In genomic region chr1:114581335-114582287, GRCh38 we compare ENCODE assay signal across 8 cellular contexts. TPM values are rescaled to one million over a fixed set of nuclear protein-coding genes. Genes with fewer than 3 reads are reported as not detected.
A peak's percentile ranks its signal among the peaks of the same experiment; 100 is the strongest.
DNase-seq lines count a peak whose midpoint lies in the region; ATAC-seq and TF ChIP-seq lines count a peak whose summit lies in the region.

Gene BCAS2, minus strand, starts transcription at chr1:114581615. Its CDS starts 24 bp downstream, at chr1:114581591.

- peaks cover 18 to 50% (median 42%) of the 10 kb centered on the region in 6 donors for H3K4me1 ChIP-seq in spleen

- peak; percentile 89 for DNase-seq in AG08396 (ENCODE audit: low spot score)
- peak; percentile 95 for DNase-seq in NCI-H345 treated with DMSO at 0.1 percent for 48 hours (lab: John Stamatoyannopoulos, UW; ENCODE audit: unreplicated experiment)
- DNase-seq in activated CD4-positive, CD25-positive, alpha-beta regulatory T cell (lab: John Stamatoyannopoulos, UW) = peak; percentile 85 to 89 (median 88)
- peak; percentile 98 for DNase-seq in central memory CD4-positive, alpha-beta T cell
- peak; percentile 99 for DNase-seq in inferior parietal cortex (ENCODE audit: extremely low spot score)
- peak; percentile 97 for DNase-seq in spleen

- peak in 1 of 11 experiments; percentile 25 for TF ChIP-seq CTCF in spleen (IDR thresholded peaks at IDR 0.05 in 8 of 11, conservative IDR thresholded peaks at IDR 0.05 in 3 of 11)

- peak within 1 kb of the TSS; percentile 40 to 80 (median 58) for H3K4me3 ChIP-seq in spleen

- H3K27me3 ChIP-seq in spleen (replicated peaks in 1 of 7) = no peaks in the 10 kb centered on the region

- H3K27ac ChIP-seq in spleen = peak within 1 kb of the TSS; percentile 88 to 94 (median 90)

- WGBS in spleen, 5 donors = 6 to 10% (median 7%) methylated on average over 35 to 40 of the region's 40 CpGs

- no peaks in the 10 kb centered on the region for H3K9me3 ChIP-seq in spleen

- peak; percentile 22 to 93 (median 71) for TF ChIP-seq POLR2A in spleen (IDR thresholded peaks at IDR 0.05)

- ATAC-seq in GM19023 (IDR thresholded peaks at IDR 0.05; ENCODE audit: unreplicated experiment) (peak; percentile 99), HG03280 (IDR thresholded peaks at IDR 0.05; ENCODE audit: unreplicated experiment) (peak; percentile 99)

- peaks cover 0 to 55% (median 24%) of the 10 kb centered on the region in 6 donors for H3K36me3 ChIP-seq in spleen

- intact Hi-C loops in spleen (cut with DNase I; ENCODE audit: low total_unique reads) = loop anchor here (10.0 kb wide), 1 partner anchor 133 kb away; the partner anchor contains the start of gene NRAS

RNA-seq across cellular contexts. Expression of gene BCAS2, which starts in this region (rescaled TPM):
- 10 to 100 TPM; 20.3 to 29.7 (median 28.4) TPM for total RNA-seq in spleen
- 10 to 100 TPM; 23.3 to 37.1 (median 33.2) TPM for polyA plus RNA-seq in spleen

Comparison
In these comparisons a context has a peak if more than half of its experiments do, and no peak if none do; other contexts are left out.
1. Peak in every context shown above with its lines: DNase-seq, ATAC-seq, H3K4me3 ChIP-seq and H3K27ac ChIP-seq.